In genomic region chr4:20219526-20219925, GRCh38 we compare ENCODE assay signal across 21 cellular contexts. TPM values are rescaled to one million over a fixed set of nuclear protein-coding genes. Genes with fewer than 3 reads are reported as not detected.
DNase-seq lines count a peak whose midpoint lies in the region; ATAC-seq, FAIRE-seq and TF ChIP-seq lines count a peak whose summit lies in the region.
"Had no signal": no experiment of that assay in that cellular context is flagged by ENCODE, and none has a peak within 500 bp of the region (broad histone marks: within the 10 kb centered on the region; RNA-seq: fewer than 3 reads in every experiment).

No MANE protein-coding gene starts in this region.

- no peak for TF ChIP-seq POLR2A in gastroesophageal sphincter (IDR thresholded peaks at IDR 0.05)

- no peak overlapping the region for H3K4me3 Mint-ChIP-seq in activated CD8-positive, alpha-beta memory T cell treated with anti-CD3 and anti-CD28 coated beads, Interleukin-2, amount 10 ng/mL, durations not matched to agents 7 days and 5 days
- H3K4me3 Mint-ChIP-seq in activated T-helper 2 cell treated with anti-CD3 and anti-CD28 coated beads, Interferon-gamma antibody, Interleukin-2, Interleukin-4, amounts not matched to agents 10 μg/mL and 5 μg/mL and 100 μg/mL, durations not matched to agents 14 hours and 24 hours and 36 hours (ENCODE audit: low read depth) = no peak overlapping the region
- H3K4me3 Mint-ChIP-seq: CD4-positive, alpha-beta T cell; GM23338 had no signal

- no peak for FAIRE-seq in bronchial epithelial cell (lab: Jason Lieb, UNC)
- FAIRE-seq: A549, D721Med, GM12878, H54 had no signal

- H3K9me3 ChIP-seq in gastroesophageal sphincter = peaks cover 0 to 6% (median 0%) of the 10 kb centered on the region in 3 donors
- H3K9me3 ChIP-seq: A549, Caco-2 had no signal

- H3K27me3 ChIP-seq in bronchial epithelial cell (ENCODE audit: control insufficient read depth, insufficient read depth, low read length) (no peaks in the 10 kb centered on the region), gastroesophageal sphincter (no peaks in the 10 kb centered on the region)

- H3K36me3 ChIP-seq in bronchial epithelial cell (ENCODE audit: control insufficient read depth, insufficient read depth, low read length) (no peaks in the 10 kb centered on the region), gastroesophageal sphincter (no peaks in the 10 kb centered on the region)

- CTCF ChIA-PET in activated CD8-positive, alpha-beta memory T cell treated with anti-CD3 and anti-CD28 coated beads, Interleukin-2, amount 10 ng/mL, durations not matched to agents 7 days and 5 days (lab: Charles Lee) = no interaction called here

- intact Hi-C loops in activated T-helper 2 cell treated with anti-CD3 and anti-CD28 coated beads, Interferon-gamma antibody, Interleukin-2, Interleukin-4, amounts not matched to agents 10 μg/mL and 5 μg/mL and 100 μg/mL, durations not matched to agents 14 hours and 24 hours and 36 hours (cut with micrococcal nuclease) = no loop called here

- TF ChIP-seq CTCF in bronchial epithelial cell (IDR thresholded peaks at IDR 0.05; ENCODE audit: insufficient read depth, low read length, severe bottlenecking) (no peak), fibroblast of mammary gland (conservative IDR thresholded peaks at IDR 0.05; ENCODE audit: control insufficient read depth, insufficient read depth, low read depth, low read length) (no peak), gastroesophageal sphincter (IDR thresholded peaks at IDR 0.05) (no peak)

- no peak overlapping the region for H3K4me3 ChIP-seq in bronchial epithelial cell (ENCODE audit: low read depth, low read length)
- H3K4me3 ChIP-seq in fibroblast of mammary gland (ENCODE audit: control insufficient read depth, low read depth, low read length) = no peak overlapping the region
- H3K4me3 ChIP-seq in gastroesophageal sphincter = no peak overlapping the region
- H3K4me3 ChIP-seq: A549, GM12878, GM23338 had no signal

- no peaks in the 10 kb centered on the region for H3K27me3 Mint-ChIP-seq in activated CD8-positive, alpha-beta memory T cell treated with anti-CD3 and anti-CD28 coated beads, Interleukin-2, amount 10 ng/mL, durations not matched to agents 7 days and 5 days
- H3K27me3 Mint-ChIP-seq in activated T-helper 2 cell treated with anti-CD3 and anti-CD28 coated beads, Interferon-gamma antibody, Interleukin-2, Interleukin-4, amounts not matched to agents 10 μg/mL and 5 μg/mL and 100 μg/mL, durations not matched to agents 14 hours and 24 hours and 36 hours (ENCODE audit: low read depth) = no peaks in the 10 kb centered on the region
- H3K27me3 Mint-ChIP-seq: CD4-positive, alpha-beta T cell had no signal

- TF ChIP-seq EP300 in gastroesophageal sphincter (IDR thresholded peaks at IDR 0.05) = no peak

- H3K4me1 Mint-ChIP-seq in activated CD8-positive, alpha-beta memory T cell treated with anti-CD3 and anti-CD28 coated beads, Interleukin-2, amount 10 ng/mL, durations not matched to agents 7 days and 5 days = no peaks in the 10 kb centered on the region
- H3K4me1 Mint-ChIP-seq in activated T-helper 2 cell treated with anti-CD3 and anti-CD28 coated beads, Interferon-gamma antibody, Interleukin-2, Interleukin-4, amounts not matched to agents 10 μg/mL and 5 μg/mL and 100 μg/mL, durations not matched to agents 14 hours and 24 hours and 36 hours (ENCODE audit: low read depth) = no peaks in the 10 kb centered on the region

- no peaks in the 10 kb centered on the region for H3K4me1 ChIP-seq in gastroesophageal sphincter
- H3K4me1 ChIP-seq: A549, Caco-2 had no signal

- no peak overlapping the region for H3K27ac ChIP-seq in gastroesophageal sphincter
- H3K27ac ChIP-seq: 22Rv1, A549, C4-2B had no signal

- H3K36me3 Mint-ChIP-seq in activated CD8-positive, alpha-beta memory T cell treated with anti-CD3 and anti-CD28 coated beads, Interleukin-2, amount 10 ng/mL, durations not matched to agents 7 days and 5 days = no peaks in the 10 kb centered on the region
- no peaks in the 10 kb centered on the region for H3K36me3 Mint-ChIP-seq in activated T-helper 2 cell treated with anti-CD3 and anti-CD28 coated beads, Interferon-gamma antibody, Interleukin-2, Interleukin-4, amounts not matched to agents 10 μg/mL and 5 μg/mL and 100 μg/mL, durations not matched to agents 14 hours and 24 hours and 36 hours (ENCODE audit: low read depth)

- peaks cover 2% of the 10 kb centered on the region for H3K9me3 Mint-ChIP-seq in activated CD8-positive, alpha-beta memory T cell treated with anti-CD3 and anti-CD28 coated beads, Interleukin-2, amount 10 ng/mL, durations not matched to agents 7 days and 5 days (ENCODE audit: low read depth)
- peaks cover 30% of the 10 kb centered on the region for H3K9me3 Mint-ChIP-seq in activated T-helper 2 cell treated with anti-CD3 and anti-CD28 coated beads, Interferon-gamma antibody, Interleukin-2, Interleukin-4, amounts not matched to agents 10 μg/mL and 5 μg/mL and 100 μg/mL, durations not matched to agents 14 hours and 24 hours and 36 hours

- no peak overlapping the region for H3K27ac Mint-ChIP-seq in activated CD8-positive, alpha-beta memory T cell treated with anti-CD3 and anti-CD28 coated beads, Interleukin-2, amount 10 ng/mL, durations not matched to agents 7 days and 5 days
- no peak overlapping the region for H3K27ac Mint-ChIP-seq in activated T-helper 2 cell treated with anti-CD3 and anti-CD28 coated beads, Interferon-gamma antibody, Interleukin-2, Interleukin-4, amounts not matched to agents 10 μg/mL and 5 μg/mL and 100 μg/mL, durations not matched to agents 14 hours and 24 hours and 36 hours
- H3K27ac Mint-ChIP-seq: CD4-positive, alpha-beta T cell; GM23338 had no signal

- DNase-seq in EH (ENCODE audit: low read depth) (peak; percentile 45), HCEC 1CT (peak; percentile 2), bronchial epithelial cell (ENCODE audit: low read depth) (peak; percentile 33), fibroblast of mammary gland (ENCODE audit: low read depth) (peak; percentile 19)
- no peak for DNase-seq in activated CD8-positive, alpha-beta memory T cell treated with anti-CD3 and anti-CD28 coated beads, Interleukin-2, amount 10 ng/mL, durations not matched to agents 7 days and 5 days
- DNase-seq in activated T-helper 2 cell treated with anti-CD3 and anti-CD28 coated beads, Interferon-gamma antibody, Interleukin-2, Interleukin-4, amounts not matched to agents 10 μg/mL and 5 μg/mL and 100 μg/mL, durations not matched to agents 14 hours and 24 hours and 36 hours (ENCODE audit: low spot score) = no peak
- DNase-seq: AML-193; Caco-2; CD4-positive, alpha-beta T cell had no signal

- ATAC-seq in GM19452 (IDR thresholded peaks at IDR 0.05; ENCODE audit: unreplicated experiment) (no peak), gastroesophageal sphincter (no peak)
- no peak for ATAC-seq in activated CD8-positive, alpha-beta memory T cell treated with anti-CD3 and anti-CD28 coated beads, Interleukin-2, amount 10 ng/mL, durations not matched to agents 7 days and 5 days
- ATAC-seq: A549, GM12878, GM23338, HCT116 had no signal

RNA-seq across cellular contexts. Expression of gene SLIT2, which starts 32.2 kb away (rescaled TPM):
- total RNA-seq in bronchial epithelial cell = 0.79 and 1.9 TPM in 2 replicates
- total RNA-seq in gastroesophageal sphincter = 10 to 100 TPM; 53.4 to 83.6 (median 76.7) TPM
- total RNA-seq in activated CD8-positive, alpha-beta memory T cell treated with anti-CD3 and anti-CD28 coated beads, Interleukin-2, amount 10 ng/mL, durations not matched to agents 7 days and 5 days = not detected
- 0.02 and 0.16 TPM in 2 replicates for total RNA-seq in activated T-helper 2 cell treated with anti-CD3 and anti-CD28 coated beads, Interferon-gamma antibody, Interleukin-2, Interleukin-4, amounts not matched to agents 10 μg/mL and 5 μg/mL and 100 μg/mL, durations not matched to agents 14 hours and 24 hours and 36 hours
- total RNA-seq: CD4-positive, alpha-beta T cell; G401; HT-29 had no signal

Comparison
In these comparisons a context has a peak if more than half of its experiments do, and no peak if none do; other contexts are left out.
1. DNase-seq: peak in EH (single experiment), HCEC 1CT (single experiment), bronchial epithelial cell (single experiment) and fibroblast of mammary gland (single experiment); none in activated CD8-positive, alpha-beta memory T cell treated with anti-CD3 and anti-CD28 coated beads, Interleukin-2, amount 10 ng/mL, durations not matched to agents 7 days and 5 days (single experiment) and activated T-helper 2 cell treated with anti-CD3 and anti-CD28 coated beads, Interferon-gamma antibody, Interleukin-2, Interleukin-4, amounts not matched to agents 10 μg/mL and 5 μg/mL and 100 μg/mL, durations not matched to agents 14 hours and 24 hours and 36 hours (single experiment).
2. RNA of gene SLIT2, which starts 32.2 kb away (total RNA-seq): 53.4 to 83.6 TPM in gastroesophageal sphincter; 0.79 to 1.9 TPM in bronchial epithelial cell, 0.02 to 0.16 TPM in activated T-helper 2 cell treated with anti-CD3 and anti-CD28 coated beads, Interferon-gamma antibody, Interleukin-2, Interleukin-4, amounts not matched to agents 10 μg/mL and 5 μg/mL and 100 μg/mL, durations not matched to agents 14 hours and 24 hours and 36 hours and not detected in activated CD8-positive, alpha-beta memory T cell treated with anti-CD3 and anti-CD28 coated beads, Interleukin-2, amount 10 ng/mL, durations not matched to agents 7 days and 5 days; every median in the first group is over 10 times any median in the second.